ENCODE assay signal across 9 cellular contexts in genomic region chr1:155934933-155935590, GRCh38. TPM values are rescaled to one million over a fixed set of nuclear protein-coding genes. Genes with fewer than 3 reads are reported as not detected.
A peak's percentile ranks its signal among the peaks of the same experiment; 100 is the strongest.
DNase-seq lines count a peak whose midpoint lies in the region; ATAC-seq and TF ChIP-seq lines count a peak whose summit lies in the region.
"Had no signal": no experiment of that assay in that cellular context is flagged by ENCODE, and none has a peak within 500 bp of the region (broad histone marks: within the 10 kb centered on the region; RNA-seq: fewer than 3 reads in every experiment).

No MANE protein-coding gene starts in this region.

- H3K4me1 ChIP-seq in ES-I3 (ENCODE audit: insufficient read depth, low read length) (peaks cover 14% of the 10 kb centered on the region), psoas muscle (peaks cover 35% of the 10 kb centered on the region)

- no peak for TF ChIP-seq CTCF in psoas muscle (IDR thresholded peaks at IDR 0.05)

- no peaks in the 10 kb centered on the region for H3K27me3 ChIP-seq in psoas muscle (ENCODE audit: insufficient read depth in 3 of 3, low read length in 2 of 3)

- H3K4me3 ChIP-seq in psoas muscle, result peak overlapping the region; percentile 83

- peaks cover 23% of the 10 kb centered on the region for H3K36me3 ChIP-seq in ES-I3 (ENCODE audit: insufficient read depth, low read length)
- H3K36me3 ChIP-seq in psoas muscle (ENCODE audit: insufficient read depth in 1 of 2, low read depth in 1 of 2), result peaks cover 3 to 37% of the 10 kb centered on the region in 2 donors

- H3K9me3 ChIP-seq in ES-I3 (ENCODE audit: control insufficient read depth, insufficient read depth, low read length) (no peaks in the 10 kb centered on the region), psoas muscle (no peaks in the 10 kb centered on the region)

- peak in 2 of 4 donors; percentile 9 to 26 for ATAC-seq in psoas muscle
- no peak for ATAC-seq in HG02840 (IDR thresholded peaks at IDR 0.05; ENCODE audit: low FRiP score, unreplicated experiment)

- H3K27ac ChIP-seq in epithelial cell of prostate, result peak overlapping the region; percentile 92
- peak overlapping the region; percentile 97 for H3K27ac ChIP-seq in psoas muscle

- DNase-seq in NCI-H446 treated with DMSO at 0.1 percent for 48 hours (lab: John Stamatoyannopoulos, UW) (peak; percentile 21), epithelial cell of prostate (ENCODE audit: low read depth, low spot score) (no peak), psoas muscle (no peak), OCI-M2 (lab: John Stamatoyannopoulos, UW; ENCODE audit: unreplicated experiment) (no peak), superior temporal gyrus (ENCODE audit: extremely low spot score) (no peak), HuH-7 (ENCODE audit: low spot score) (no peak)

- intact Hi-C loops in psoas muscle (cut with DNase I), result no loop called here

- 82 to 84% (median 82%) methylated on average over 22 to 24 of the region's 24 CpGs for WGBS in psoas muscle, 3 donors

- H3K9ac ChIP-seq in ES-I3 (ENCODE audit: low read depth, low read length), result peak overlapping the region; percentile 93

RNA-seq across cellular contexts. Expression of gene KHDC4, which starts 0.8 kb away (rescaled TPM):
- 10 to 100 TPM; 16.4 to 26.1 (median 23.1) TPM for total RNA-seq in psoas muscle
- 10 to 100 TPM; 11.0 to 33.1 (median 11.2) TPM for polyA plus RNA-seq in psoas muscle

RNA-seq across cellular contexts. Expression of gene RXFP4, which starts 6.4 kb away (rescaled TPM):
- not detected for total RNA-seq in psoas muscle
- not detected for polyA plus RNA-seq in psoas muscle
- total RNA-seq: SK-MEL-5 had no signal

RNA-seq across cellular contexts. Expression of gene RIT1, which starts 23.9 kb away (rescaled TPM):
- total RNA-seq in psoas muscle, result 10 to 100 TPM; 11.1 to 16.9 (median 12.8) TPM
- polyA plus RNA-seq in psoas muscle, result 10 to 100 TPM in 2 of 3 donors, 1 to 10 TPM in 1; 5.1 to 11.0 (median 10.4) TPM

RNA-seq across cellular contexts. Expression of gene ARHGEF2, which starts 43.3 kb away (rescaled TPM):
- 10 to 100 TPM; 22.8 to 54.0 (median 46.3) TPM for total RNA-seq in psoas muscle
- polyA plus RNA-seq in psoas muscle, result 10 to 100 TPM in 2 of 3 donors, 1 to 10 TPM in 1; 7.4 to 39.1 (median 12.1) TPM
